ENCODE assay signal across 2 cellular contexts in the genomic region with DNA sequence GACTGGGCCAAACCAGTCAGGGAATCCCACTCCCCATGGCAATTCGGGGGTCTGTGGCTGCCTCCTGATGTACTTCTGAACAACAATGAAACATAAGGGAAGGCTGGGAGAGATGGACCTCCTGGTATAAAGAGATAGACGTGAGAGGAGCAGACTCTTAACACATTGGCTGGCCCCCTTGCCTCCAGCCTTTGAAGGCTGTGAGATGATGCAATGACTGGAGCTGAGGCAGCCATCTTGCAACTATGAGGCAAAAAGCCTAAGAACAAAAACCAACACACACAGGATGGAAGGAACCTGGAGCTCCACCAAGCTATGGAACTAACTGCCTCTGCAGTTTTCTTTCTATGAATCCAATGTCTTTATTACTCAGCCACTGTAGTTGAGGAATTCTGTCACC. TPM values are rescaled to one million over a fixed set of nuclear protein-coding genes. Genes with fewer than 3 reads are reported as not detected.
"Had no signal": no experiment of that assay in that cellular context is flagged by ENCODE, and none has a peak within 500 bp of the region (broad histone marks: within the 10 kb centered on the region; RNA-seq: fewer than 3 reads in every experiment).

No MANE protein-coding gene starts in this region.

RNA-seq across cellular contexts. Expression of a gene that starts 58.8 kb away (rescaled TPM):
- total RNA-seq: G401, GM12878 had no signal
- polyA plus RNA-seq: GM12878 had no signal
